ENCODE assay signal across 18 cellular contexts in genomic region chrX:148193759-148194158, GRCh38.
DNase-seq lines count a peak whose midpoint lies in the region; ATAC-seq and TF ChIP-seq lines count a peak whose summit lies in the region.
"Had no signal": no experiment of that assay in that cellular context is flagged by ENCODE, and none has a peak within 500 bp of the region (broad histone marks: within the 10 kb centered on the region; RNA-seq: fewer than 3 reads in every experiment).

No MANE protein-coding gene starts in this region.

- H3K4me2 ChIP-seq in smooth muscle cell: no peak overlapping the region
- H3K4me2 ChIP-seq: BLaER1 had no signal

- H3K4me1 ChIP-seq in endodermal cell (ENCODE audit: control insufficient read depth, insufficient read depth, low read length): no peaks in the 10 kb centered on the region
- no peaks in the 10 kb centered on the region for H3K4me1 ChIP-seq in smooth muscle cell (ENCODE audit: low read depth)
- H3K4me1 ChIP-seq in sigmoid colon: no peaks in the 10 kb centered on the region
- H3K4me1 ChIP-seq: Caco-2 had no signal

- H3K36me3 Mint-ChIP-seq in endodermal cell (ENCODE audit: low read depth): no peaks in the 10 kb centered on the region
- no peaks in the 10 kb centered on the region for H3K36me3 Mint-ChIP-seq in mesothelial cell of epicardium
- H3K36me3 Mint-ChIP-seq: CD4-positive, CD25-positive, alpha-beta regulatory T cell; CD8-positive, alpha-beta T cell had no signal

- TF ChIP-seq POLR2A in sigmoid colon (IDR thresholded peaks at IDR 0.05): no peak

- DNase-seq in endodermal cell (no peak), mesothelial cell of epicardium (ENCODE audit: low spot score in 2 of 2, unreplicated experiment in 2 of 2) (no peak), smooth muscle cell (lab: John Stamatoyannopoulos, UW; ENCODE audit: unreplicated experiment) (no peak), sigmoid colon (no peak)
- DNase-seq: Caco-2; CD4-positive, CD25-positive, alpha-beta regulatory T cell; CD8-positive, alpha-beta T cell; DMS153; DND-41; GDM1; GOT3; HFFc6 had no signal

- peaks cover 4% of the 10 kb centered on the region for H3K4me1 Mint-ChIP-seq in endodermal cell
- no peaks in the 10 kb centered on the region for H3K4me1 Mint-ChIP-seq in mesothelial cell of epicardium
- H3K4me1 Mint-ChIP-seq: CD4-positive, CD25-positive, alpha-beta regulatory T cell had no signal

- H3K4me3 ChIP-seq in endodermal cell (ENCODE audit: low read length): no peak overlapping the region
- no peak overlapping the region for H3K4me3 ChIP-seq in smooth muscle cell
- no peak overlapping the region for H3K4me3 ChIP-seq in sigmoid colon
- H3K4me3 ChIP-seq: BLaER1, HAP-1 had no signal

- ATAC-seq in HG02970 (IDR thresholded peaks at IDR 0.05; ENCODE audit: low FRiP score, unreplicated experiment) (no peak), GM19351 (IDR thresholded peaks at IDR 0.05; ENCODE audit: unreplicated experiment) (no peak)
- ATAC-seq: CD8-positive, alpha-beta T cell had no signal

- no peak overlapping the region for H3K27ac Mint-ChIP-seq in endodermal cell
- H3K27ac Mint-ChIP-seq in mesothelial cell of epicardium: no peak overlapping the region
- H3K27ac Mint-ChIP-seq: B cell; CD4-positive, CD25-positive, alpha-beta regulatory T cell; CD8-positive, alpha-beta T cell; HFFc6 had no signal

- intact Hi-C loops in sigmoid colon (cut with DNase I): no loop called here

- no peak for TF ChIP-seq EP300 in sigmoid colon (IDR thresholded peaks at IDR 0.05)

- H4K20me1 ChIP-seq in smooth muscle cell (ENCODE audit: low read depth): no peaks in the 10 kb centered on the region
- H4K20me1 ChIP-seq: BLaER1 had no signal

- H3K9me3 Mint-ChIP-seq in endodermal cell (peaks cover 43% of the 10 kb centered on the region), mesothelial cell of epicardium (peaks cover 25% of the 10 kb centered on the region)
- H3K9me3 Mint-ChIP-seq: CD8-positive, alpha-beta T cell had no signal

- H3K36me3 ChIP-seq in endodermal cell (ENCODE audit: control insufficient read depth, insufficient read depth, low read length) (no peaks in the 10 kb centered on the region), smooth muscle cell (ENCODE audit: low read depth) (no peaks in the 10 kb centered on the region), sigmoid colon (no peaks in the 10 kb centered on the region)
- H3K36me3 ChIP-seq: BLaER1, HAP-1 had no signal

- H2AFZ ChIP-seq in smooth muscle cell (ENCODE audit: low read depth): no peak overlapping the region

- no peaks in the 10 kb centered on the region for H3K9me3 ChIP-seq in endodermal cell (ENCODE audit: control insufficient read depth, low read length)
- H3K9me3 ChIP-seq in smooth muscle cell (replicated peaks; ENCODE audit: low read depth): no peaks in the 10 kb centered on the region
- H3K9me3 ChIP-seq in sigmoid colon: no peaks in the 10 kb centered on the region
- H3K9me3 ChIP-seq: Caco-2, HAP-1 had no signal

- H3K9ac ChIP-seq in endodermal cell (ENCODE audit: extremely low read depth, low read length, poor library complexity, severe bottlenecking): no peak overlapping the region
- no peak overlapping the region for H3K9ac ChIP-seq in smooth muscle cell (ENCODE audit: low read depth)
- H3K9ac ChIP-seq: BLaER1 had no signal

- no peak overlapping the region for H3K27ac ChIP-seq in endodermal cell (ENCODE audit: low read depth, low read length)
- no peak overlapping the region for H3K27ac ChIP-seq in smooth muscle cell (ENCODE audit: low read depth)
- H3K27ac ChIP-seq in sigmoid colon: no peak overlapping the region
- H3K27ac ChIP-seq: BLaER1, C4-2B had no signal

- TF ChIP-seq CTCF in endodermal cell (conservative IDR thresholded peaks at IDR 0.05) (peak; percentile 63), mesothelial cell of epicardium (IDR thresholded peaks at IDR 0.05; ENCODE audit: unreplicated experiment) (peak; percentile 51), smooth muscle cell (IDR thresholded peaks at IDR 0.05; ENCODE audit: borderline replicate concordance, insufficient read depth, poor library complexity, severe bottlenecking) (peak; percentile 8), sigmoid colon (IDR thresholded peaks at IDR 0.05) (no peak)

- H3K79me2 ChIP-seq in smooth muscle cell (ENCODE audit: low read depth): no peaks in the 10 kb centered on the region

- H3K4me3 Mint-ChIP-seq in endodermal cell (no peak overlapping the region), mesothelial cell of epicardium (no peak overlapping the region)
- H3K4me3 Mint-ChIP-seq: B cell; CD4-positive, CD25-positive, alpha-beta regulatory T cell; CD8-positive, alpha-beta T cell; HFFc6 had no signal

- no peaks in the 10 kb centered on the region for H3K27me3 ChIP-seq in endodermal cell (ENCODE audit: control insufficient read depth, insufficient read depth, low read length, poor library complexity, severe bottlenecking)
- H3K27me3 ChIP-seq in smooth muscle cell (ENCODE audit: low read depth): no peaks in the 10 kb centered on the region
- no peaks in the 10 kb centered on the region for H3K27me3 ChIP-seq in sigmoid colon
- H3K27me3 ChIP-seq: BLaER1 had no signal

- H3F3A ChIP-seq in smooth muscle cell (ENCODE audit: low read depth): no peaks in the 10 kb centered on the region

- H3K27me3 Mint-ChIP-seq in endodermal cell (ENCODE audit: insufficient read depth) (no peaks in the 10 kb centered on the region), mesothelial cell of epicardium (ENCODE audit: low read depth) (no peaks in the 10 kb centered on the region)
- H3K27me3 Mint-ChIP-seq: B cell had no signal

Comparison
In these comparisons a context has a peak if more than half of its experiments do, and no peak if none do; other contexts are left out.
1. CTCF ChIP-seq: peak in endodermal cell (single experiment), mesothelial cell of epicardium (single experiment) and smooth muscle cell (single experiment); none in sigmoid colon (0 of 4).